Comparison of ENCODE assay signal across 34 cellular contexts in genomic region chr9:68627104-68627503, GRCh38.
"Had no signal": no experiment of that assay in that cellular context is flagged by ENCODE, and none has a peak within 500 bp of the region (broad histone marks: within the 10 kb centered on the region; RNA-seq: fewer than 3 reads in every experiment).

No MANE protein-coding gene starts in this region.

- H3K4me3 ChIP-seq: MG63 had no signal

- H3K36me3 ChIP-seq: MG63 had no signal

- H3K9me3 ChIP-seq: MG63 had no signal

- DNase-seq: Karpas-422, Kasumi-1, MG63, MM.1S, MV-4-11, NCI-H1048, NCI-H1092, NCI-H1092 treated with DMSO at 0.1 percent for 48 hours, NCI-H1105, NCI-H1105 treated with DMSO at 0.1 percent for 48 hours, NCI-H1417, NCI-H1417 treated with DMSO at 0.1 percent for 48 hours, NCI-H1436, NCI-H1436 treated with DMSO at 0.1 percent for 48 hours, NCI-H146, NCI-H1694, NCI-H1694 treated with DMSO at 0.1 percent for 48 hours, NCI-H187, NCI-H187 treated with DMSO at 0.1 percent for 48 hours, NCI-H1930, NCI-H2081, NCI-H2081 treated with DMSO at 0.1 percent for 48 hours, NCI-H2107, NCI-H2171, NCI-H2171 treated with DMSO at 0.1 percent for 48 hours, NCI-H2227 treated with DMSO at 0.1 percent for 48 hours, NCI-H226, NCI-H345, NCI-H446, NCI-H446 treated with DMSO at 0.1 percent for 48 hours, NCI-H510A, NCI-H510A treated with DMSO at 0.1 percent for 48 hours, NCI-H524, NCI-H524 treated with DMSO at 0.1 percent for 48 hours had no signal

- H3K27me3 ChIP-seq: MG63 had no signal
